Comparison of ENCODE assay signal across 30 cellular contexts in genomic region chr12:78732481-78732880, GRCh38.
"Had no signal": no experiment of that assay in that cellular context is flagged by ENCODE, and none has a peak within 500 bp of the region (broad histone marks: within the 10 kb centered on the region; RNA-seq: fewer than 3 reads in every experiment).

No MANE protein-coding gene starts in this region.

- H3K4me2 ChIP-seq: neural progenitor cell had no signal

- ATAC-seq: left colon; left lung; lower lobe of right lung; natural killer cell; pancreas; right cardiac atrium; sciatic nerve; stimulated activated effector memory CD8-positive, alpha-beta T cell treated with anti-CD3 and anti-CD28 coated beads, Interleukin-12 subunit alpha, Interleukin-12 subunit beta, amount 100 ng/mL, for 72 hours; upper lobe of right lung had no signal

- H3K36me3 Mint-ChIP-seq: immature natural killer cell; mesothelial cell of epicardium; naive B cell; natural killer cell; neural progenitor cell; stimulated activated effector memory CD8-positive, alpha-beta T cell treated with anti-CD3 and anti-CD28 coated beads, Interleukin-12 subunit alpha, Interleukin-12 subunit beta, amount 100 ng/mL, for 72 hours had no signal

- H3K36me3 ChIP-seq: left lung, lower lobe of right lung, neural progenitor cell, neutrophil, pancreas, prostate gland, suprapubic skin, thoracic aorta, tibial artery, upper lobe of right lung had no signal

- H3K9ac ChIP-seq: neural progenitor cell had no signal

- H3K4me1 ChIP-seq: left lung, lower lobe of right lung, neural progenitor cell, pancreas, prostate gland, suprapubic skin, tibial artery, upper lobe of right lung had no signal

- H3K9me3 Mint-ChIP-seq: mesothelial cell of epicardium, nephron progenitor cell, neural progenitor cell had no signal

- DNase-seq: hypothalamus; immature natural killer cell; kidney; left colon; left lung; lower lobe of right lung; mammary epithelial cell; mesenchymal stem cell; naive B cell; natural killer cell; nephron progenitor cell; pancreas; posterior cingulate gyrus; retina; right cardiac atrium; stimulated activated CD4-positive, alpha-beta T cell treated with anti-CD3 and anti-CD28 coated beads, Interleukin-4, amount 100 ng/mL, for 24 hours; stimulated activated naive CD4-positive, alpha-beta T cell; tibial artery; trophoblast cell; upper lobe of right lung had no signal

- H3K4me3 Mint-ChIP-seq: immature natural killer cell; mesothelial cell of epicardium; naive B cell; natural killer cell; nephron progenitor cell; neural progenitor cell; stimulated activated effector memory CD8-positive, alpha-beta T cell treated with anti-CD3 and anti-CD28 coated beads, Interleukin-12 subunit alpha, Interleukin-12 subunit beta, amount 100 ng/mL, for 72 hours; stimulated activated naive CD8-positive, alpha-beta T cell treated with anti-CD3 and anti-CD28 coated beads, Interleukin-15, Interleukin-2, amounts not matched to agents 100 ng/mL and 50 ng/mL, for 24 hours had no signal

- H3K9me3 ChIP-seq: left lung, lower lobe of right lung, neutrophil, pancreas, prostate gland, suprapubic skin, thoracic aorta, tibial artery, upper lobe of right lung had no signal

- H3K27me3 Mint-ChIP-seq: naive B cell; stimulated activated naive CD8-positive, alpha-beta T cell treated with anti-CD3 and anti-CD28 coated beads, Interleukin-15, Interleukin-2, amounts not matched to agents 100 ng/mL and 50 ng/mL, for 24 hours had no signal

- H3K4me3 ChIP-seq: left lung, lower lobe of right lung, neural progenitor cell, pancreas, prostate gland, skin epidermis, suprapubic skin, thoracic aorta, tibial artery, upper lobe of right lung had no signal

- H3K4me1 Mint-ChIP-seq: immature natural killer cell; mesothelial cell of epicardium; naive B cell; natural killer cell; nephron progenitor cell; neural progenitor cell; stimulated activated effector memory CD8-positive, alpha-beta T cell treated with anti-CD3 and anti-CD28 coated beads, Interleukin-12 subunit alpha, Interleukin-12 subunit beta, amount 100 ng/mL, for 72 hours had no signal

- H3K27me3 ChIP-seq: left lung, neural progenitor cell, neutrophil, pancreas, suprapubic skin, tibial artery, upper lobe of right lung had no signal

- H3K27ac Mint-ChIP-seq: immature natural killer cell; mesothelial cell of epicardium; naive B cell; natural killer cell; neural progenitor cell; stimulated activated effector memory CD8-positive, alpha-beta T cell treated with anti-CD3 and anti-CD28 coated beads, Interleukin-12 subunit alpha, Interleukin-12 subunit beta, amount 100 ng/mL, for 72 hours; stimulated activated naive CD8-positive, alpha-beta T cell treated with anti-CD3 and anti-CD28 coated beads, Interleukin-15, Interleukin-2, amounts not matched to agents 100 ng/mL and 50 ng/mL, for 24 hours had no signal

- H2AFZ ChIP-seq: neural progenitor cell had no signal

- H3K27ac ChIP-seq: left lung, lower lobe of right lung, neural progenitor cell, neutrophil, pancreas, prostate gland, skin epidermis, suprapubic skin, thoracic aorta, tibial artery, upper lobe of right lung had no signal
